ENCODE assay signal across 1 cellular context in genomic region chr1:155940531-155940992, GRCh38.
TF ChIP-seq lines count a peak whose summit lies in the region.

No MANE protein-coding gene starts in this region.

TF ChIP-seq in endothelial cell of umbilical vein, 7 proteins besides CTCF, POLR2A, EP300 and RAD21:
- peak; percentile 91 for TF ChIP-seq POLR2AphosphoS5 (IDR thresholded peaks at IDR 0.05; ENCODE audit: insufficient read depth, low read depth, low read length)
- no peak for TF ChIP-seq MYC (IDR thresholded peaks at IDR 0.05; ENCODE audit: low read depth, low read length)
- TF ChIP-seq JUN (IDR thresholded peaks at IDR 0.05; ENCODE audit: borderline replicate concordance, insufficient read depth, insufficient read length, low read depth): peak; percentile 31
- TF ChIP-seq MAX (IDR thresholded peaks at IDR 0.05; ENCODE audit: insufficient read depth, insufficient read length): no peak
- no peak for TF ChIP-seq GATA2 (IDR thresholded peaks at IDR 0.05; ENCODE audit: insufficient read depth, insufficient read length, low read depth, low read length)
- peak; percentile 5 for TF ChIP-seq FOS (IDR thresholded peaks at IDR 0.05; ENCODE audit: borderline replicate concordance, insufficient read depth, low read length)
- no peak for TF ChIP-seq EZH2 (IDR thresholded peaks at IDR 0.05; ENCODE audit: borderline replicate concordance, low read depth, low read length, severe bottlenecking)
